ENCODE assay signal across 6 cellular contexts in the genomic region with DNA sequence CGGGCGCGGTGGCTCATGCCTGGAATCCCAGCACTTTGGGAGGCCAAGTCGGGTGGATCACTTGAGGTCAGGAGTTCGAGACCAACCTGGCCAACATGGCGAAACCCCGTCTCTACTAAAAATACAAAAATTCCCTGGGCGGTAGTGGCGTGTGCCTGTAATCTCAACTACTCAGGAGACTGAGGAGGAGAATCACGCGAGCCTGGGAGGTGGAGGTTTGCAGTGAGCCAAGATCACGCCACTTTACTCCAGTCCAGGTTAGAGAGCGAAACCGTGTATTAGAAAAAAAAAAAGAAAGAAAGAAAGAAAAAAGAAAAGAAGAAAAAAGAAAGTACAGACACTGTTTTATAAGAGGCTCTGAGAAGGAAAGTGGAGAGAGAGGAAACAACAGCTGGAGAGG. TPM values are rescaled to one million over a fixed set of nuclear protein-coding genes. Genes with fewer than 3 reads are reported as not detected.
"Had no signal": no experiment of that assay in that cellular context is flagged by ENCODE, and none has a peak within 500 bp of the region (broad histone marks: within the 10 kb centered on the region; RNA-seq: fewer than 3 reads in every experiment).

No MANE protein-coding gene starts in this region.

RNA-seq across cellular contexts. Expression of gene CD300E, which starts 6.7 kb away (rescaled TPM):
- total RNA-seq: H4, HepG2, HFFc6, HT1080 had no signal
- polyA plus RNA-seq: HepG2 had no signal

RNA-seq across cellular contexts. Expression of gene CD300LD, which starts 38.2 kb away (rescaled TPM):
- total RNA-seq: H4, H7, HepG2, HFFc6, HT1080 had no signal
- polyA plus RNA-seq: HepG2, IgD-negative memory B cell had no signal
